Comparison of ENCODE assay signal across 9 cellular contexts in the genomic region with DNA sequence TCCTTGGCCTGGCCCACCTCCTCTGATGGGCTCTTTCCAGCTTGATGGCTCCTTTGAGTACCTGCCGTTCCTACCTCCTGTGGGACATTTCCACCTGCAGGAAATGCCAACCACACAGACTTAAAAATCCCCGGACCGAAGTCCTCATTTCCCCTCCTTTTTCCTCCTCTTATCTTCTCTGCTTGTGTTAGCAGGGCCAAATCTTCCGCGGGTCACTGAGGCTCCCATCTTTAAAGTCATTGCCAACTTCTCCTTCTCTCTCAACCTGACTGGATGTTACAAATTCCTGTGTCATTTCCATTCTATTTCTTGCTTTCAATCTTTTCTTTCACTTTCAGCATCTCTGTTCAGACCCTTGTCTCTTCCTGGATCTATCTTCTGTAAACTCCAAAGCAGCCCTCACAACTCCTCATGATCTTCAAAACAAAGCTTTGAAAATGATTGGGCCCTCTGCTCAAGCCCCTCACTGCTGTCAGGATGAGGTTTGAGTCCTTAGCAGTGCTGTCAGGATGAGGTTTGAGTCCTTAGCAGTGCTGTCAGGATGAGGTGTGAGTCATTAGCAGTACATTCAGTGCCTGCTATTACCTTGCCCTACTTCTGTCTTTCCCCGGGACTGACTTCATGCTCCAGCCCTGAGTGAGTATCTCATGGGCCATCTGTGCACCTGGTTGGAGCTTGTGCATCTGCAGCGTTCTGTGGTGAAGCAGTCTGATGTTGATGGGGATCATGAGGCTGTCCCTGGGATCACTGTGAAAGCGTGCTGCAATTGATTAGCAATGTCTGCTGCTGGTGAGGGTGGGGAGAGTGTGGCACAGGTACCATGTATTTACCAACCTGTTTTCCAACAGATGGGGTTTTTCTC.
DNase-seq lines count a peak whose midpoint lies in the region; ATAC-seq and TF ChIP-seq lines count a peak whose summit lies in the region.
"Had no signal": no experiment of that assay in that cellular context is flagged by ENCODE, and none has a peak within 500 bp of the region (broad histone marks: within the 10 kb centered on the region; RNA-seq: fewer than 3 reads in every experiment).

No MANE protein-coding gene starts in this region.

- H3K27ac Mint-ChIP-seq in activated T-cell treated with anti-CD3 and anti-CD28 coated beads, Interleukin-2, amount 50 U/mL, for 24 hours = peak overlapping the region; percentile 75
- peak overlapping the region; percentile 3 to 14 for H3K27ac Mint-ChIP-seq in effector memory CD8-positive, alpha-beta T cell
- peak overlapping the region; percentile 56 for H3K27ac Mint-ChIP-seq in stimulated activated naive B cell treated with anti-CD40 and anti-IgM and Interleukin-4, amounts not matched to agents 10 μg/mL and 1 μg/mL and 100 μg/mL, for 72 hours
- no peak overlapping the region for H3K27ac Mint-ChIP-seq in WTC11

- CTCF ChIA-PET in WTC11 (lab: Charles Lee) = interaction anchor here (1.1 to 2.8 kb wide), 2 partner anchors 17 to 180 kb away, joined by 3 to 12 read pairs; no protein-coding TSS in a partner anchor

- peaks cover 48% of the 10 kb centered on the region for H3K4me1 Mint-ChIP-seq in activated T-cell treated with anti-CD3 and anti-CD28 coated beads, Interleukin-2, amount 50 U/mL, for 24 hours (ENCODE audit: low read depth)
- peaks cover 9 to 13% of the 10 kb centered on the region in 2 donors for H3K4me1 Mint-ChIP-seq in effector memory CD8-positive, alpha-beta T cell (ENCODE audit: low read depth in 2 of 2)
- peaks cover 51 to 68% of the 10 kb centered on the region in 2 donors for H3K4me1 Mint-ChIP-seq in stimulated activated naive B cell treated with anti-CD40 and anti-IgM and Interleukin-4, amounts not matched to agents 10 μg/mL and 1 μg/mL and 100 μg/mL, for 72 hours
- H3K4me1 Mint-ChIP-seq in WTC11 = no peaks in the 10 kb centered on the region

- POLR2A ChIA-PET in WTC11 (lab: Charles Lee) = no interaction called here

- H3K36me3 Mint-ChIP-seq in activated T-cell treated with anti-CD3 and anti-CD28 coated beads, Interleukin-2, amount 50 U/mL, for 24 hours (ENCODE audit: low read depth) = no peaks in the 10 kb centered on the region
- H3K36me3 Mint-ChIP-seq in effector memory CD8-positive, alpha-beta T cell (ENCODE audit: insufficient read depth) = no peaks in the 10 kb centered on the region
- peaks cover 0 to 4% of the 10 kb centered on the region in 2 donors for H3K36me3 Mint-ChIP-seq in stimulated activated naive B cell treated with anti-CD40 and anti-IgM and Interleukin-4, amounts not matched to agents 10 μg/mL and 1 μg/mL and 100 μg/mL, for 72 hours
- no peaks in the 10 kb centered on the region for H3K36me3 Mint-ChIP-seq in WTC11

- TF ChIP-seq CTCF in WTC11 (IDR thresholded peaks at IDR 0.05) (no peak), omental fat pad (IDR thresholded peaks at IDR 0.05) (no peak)

- H3K27me3 Mint-ChIP-seq in activated T-cell treated with anti-CD3 and anti-CD28 coated beads, Interleukin-2, amount 50 U/mL, for 24 hours = no peaks in the 10 kb centered on the region
- no peaks in the 10 kb centered on the region for H3K27me3 Mint-ChIP-seq in effector memory CD8-positive, alpha-beta T cell
- H3K27me3 Mint-ChIP-seq in stimulated activated naive B cell treated with anti-CD40 and anti-IgM and Interleukin-4, amounts not matched to agents 10 μg/mL and 1 μg/mL and 100 μg/mL, for 72 hours = no peaks in the 10 kb centered on the region
- no peaks in the 10 kb centered on the region for H3K27me3 Mint-ChIP-seq in WTC11 (ENCODE audit: low read depth)

- peak overlapping the region; percentile 2 for H3K4me3 Mint-ChIP-seq in activated T-cell treated with anti-CD3 and anti-CD28 coated beads, Interleukin-2, amount 50 U/mL, for 24 hours
- H3K4me3 Mint-ChIP-seq in effector memory CD8-positive, alpha-beta T cell = no peak overlapping the region
- peak overlapping the region; percentile 0 to 14 for H3K4me3 Mint-ChIP-seq in stimulated activated naive B cell treated with anti-CD40 and anti-IgM and Interleukin-4, amounts not matched to agents 10 μg/mL and 1 μg/mL and 100 μg/mL, for 72 hours
- H3K4me3 Mint-ChIP-seq in WTC11 = no peak overlapping the region

- peak; percentile 50 for ATAC-seq in effector memory CD8-positive, alpha-beta T cell (replicated peaks)
- peak in 1 of 2 donors; percentile 12 for ATAC-seq in stimulated activated naive B cell treated with anti-CD40 and anti-IgM and Interleukin-4, amounts not matched to agents 10 μg/mL and 1 μg/mL and 100 μg/mL, for 72 hours (replicated peaks)
- no peak for ATAC-seq in WTC11
- no peak for ATAC-seq in omental fat pad (ENCODE audit: low FRiP score)

- DNase-seq in activated T-cell treated with anti-CD3 and anti-CD28 coated beads, Interleukin-2, amount 50 U/mL, for 24 hours = peak; percentile 51
- DNase-seq in activated T-cell treated with anti-CD3 and anti-CD28 coated beads for 4 hours (no peak), RPMI8226 (peak; percentile 27), dermis blood vessel endothelial cell (no peak), WTC11 (ENCODE audit: low spot score) (no peak), omental fat pad (ENCODE audit: low spot score) (no peak)
- DNase-seq in effector memory CD8-positive, alpha-beta T cell = no peak
- DNase-seq in stimulated activated naive B cell treated with anti-CD40 and anti-IgM and Interleukin-4, amounts not matched to agents 10 μg/mL and 1 μg/mL and 100 μg/mL, for 72 hours = no peak
- DNase-seq: left ventricle myocardium inferior had no signal

- H3K9me3 Mint-ChIP-seq in activated T-cell treated with anti-CD3 and anti-CD28 coated beads, Interleukin-2, amount 50 U/mL, for 24 hours = no peaks in the 10 kb centered on the region
- H3K9me3 Mint-ChIP-seq in effector memory CD8-positive, alpha-beta T cell = no peaks in the 10 kb centered on the region
- peaks cover 0 to 1% of the 10 kb centered on the region in 2 donors for H3K9me3 Mint-ChIP-seq in stimulated activated naive B cell treated with anti-CD40 and anti-IgM and Interleukin-4, amounts not matched to agents 10 μg/mL and 1 μg/mL and 100 μg/mL, for 72 hours
- H3K9me3 Mint-ChIP-seq in WTC11 = no peaks in the 10 kb centered on the region

TF ChIP-seq in WTC11, 78 proteins besides CTCF, POLR2A, EP300 and RAD21:
- TF ChIP-seq ESRRA (CRISPR knock-in tag; IDR thresholded peaks at IDR 0.05; ENCODE audit: borderline replicate concordance) (no peak), ELF4 (CRISPR knock-in tag; IDR thresholded peaks at IDR 0.05; ENCODE audit: low read depth) (no peak), MLX (CRISPR knock-in tag; IDR thresholded peaks at IDR 0.05) (no peak), ZMAT4 (CRISPR knock-in tag; IDR thresholded peaks at IDR 0.05) (no peak), MYBL2 (CRISPR knock-in tag; IDR thresholded peaks at IDR 0.05) (no peak), ZNF317 (CRISPR knock-in tag; IDR thresholded peaks at IDR 0.05; ENCODE audit: borderline replicate concordance, low read depth) (no peak), ZNF121 (CRISPR knock-in tag; IDR thresholded peaks at IDR 0.05) (no peak), ETV6 (CRISPR knock-in tag; IDR thresholded peaks at IDR 0.05) (no peak), ZBTB21 (CRISPR knock-in tag; IDR thresholded peaks at IDR 0.05; ENCODE audit: borderline replicate concordance) (no peak)
- TF ChIP-seq, protein P1, sequence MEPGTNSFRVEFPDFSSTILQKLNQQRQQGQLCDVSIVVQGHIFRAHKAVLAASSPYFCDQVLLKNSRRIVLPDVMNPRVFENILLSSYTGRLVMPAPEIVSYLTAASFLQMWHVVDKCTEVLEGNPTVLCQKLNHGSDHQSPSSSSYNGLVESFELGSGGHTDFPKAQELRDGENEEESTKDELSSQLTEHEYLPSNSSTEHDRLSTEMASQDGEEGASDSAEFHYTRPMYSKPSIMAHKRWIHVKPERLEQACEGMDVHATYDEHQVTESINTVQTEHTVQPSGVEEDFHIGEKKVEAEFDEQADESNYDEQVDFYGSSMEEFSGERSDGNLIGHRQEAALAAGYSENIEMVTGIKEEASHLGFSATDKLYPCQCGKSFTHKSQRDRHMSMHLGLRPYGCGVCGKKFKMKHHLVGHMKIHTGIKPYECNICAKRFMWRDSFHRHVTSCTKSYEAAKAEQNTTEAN (CRISPR knock-in tag; IDR thresholded peaks at IDR 0.05) = no peak
- TF ChIP-seq, protein P2, sequence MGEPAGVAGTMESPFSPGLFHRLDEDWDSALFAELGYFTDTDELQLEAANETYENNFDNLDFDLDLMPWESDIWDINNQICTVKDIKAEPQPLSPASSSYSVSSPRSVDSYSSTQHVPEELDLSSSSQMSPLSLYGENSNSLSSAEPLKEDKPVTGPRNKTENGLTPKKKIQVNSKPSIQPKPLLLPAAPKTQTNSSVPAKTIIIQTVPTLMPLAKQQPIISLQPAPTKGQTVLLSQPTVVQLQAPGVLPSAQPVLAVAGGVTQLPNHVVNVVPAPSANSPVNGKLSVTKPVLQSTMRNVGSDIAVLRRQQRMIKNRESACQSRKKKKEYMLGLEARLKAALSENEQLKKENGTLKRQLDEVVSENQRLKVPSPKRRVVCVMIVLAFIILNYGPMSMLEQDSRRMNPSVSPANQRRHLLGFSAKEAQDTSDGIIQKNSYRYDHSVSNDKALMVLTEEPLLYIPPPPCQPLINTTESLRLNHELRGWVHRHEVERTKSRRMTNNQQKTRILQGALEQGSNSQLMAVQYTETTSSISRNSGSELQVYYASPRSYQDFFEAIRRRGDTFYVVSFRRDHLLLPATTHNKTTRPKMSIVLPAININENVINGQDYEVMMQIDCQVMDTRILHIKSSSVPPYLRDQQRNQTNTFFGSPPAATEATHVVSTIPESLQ (CRISPR knock-in tag; IDR thresholded peaks at IDR 0.05) = no peak

Comparison
In these comparisons a context has a peak if more than half of its experiments do, and no peak if none do; other contexts are left out.
1. DNase-seq: peak in activated T-cell treated with anti-CD3 and anti-CD28 coated beads, Interleukin-2, amount 50 U/mL, for 24 hours (single experiment) and RPMI8226 (single experiment); none in activated T-cell treated with anti-CD3 and anti-CD28 coated beads for 4 hours (single experiment), effector memory CD8-positive, alpha-beta T cell (0 of 3), stimulated activated naive B cell treated with anti-CD40 and anti-IgM and Interleukin-4, amounts not matched to agents 10 μg/mL and 1 μg/mL and 100 μg/mL, for 72 hours (single experiment), dermis blood vessel endothelial cell (single experiment), WTC11 (single experiment) and omental fat pad (single experiment).
2. H3K4me3 Mint-ChIP-seq: peak in activated T-cell treated with anti-CD3 and anti-CD28 coated beads, Interleukin-2, amount 50 U/mL, for 24 hours (single experiment) and stimulated activated naive B cell treated with anti-CD40 and anti-IgM and Interleukin-4, amounts not matched to agents 10 μg/mL and 1 μg/mL and 100 μg/mL, for 72 hours (2 of 2); none in effector memory CD8-positive, alpha-beta T cell (0 of 2) and WTC11 (single experiment).